Comparison of ENCODE assay signal across 25 cellular contexts in genomic region chr9:82363666-82364065, GRCh38.
A peak's percentile ranks its signal among the peaks of the same experiment; 100 is the strongest.
DNase-seq lines count a peak whose midpoint lies in the region; ATAC-seq and TF ChIP-seq lines count a peak whose summit lies in the region.
"Had no signal": no experiment of that assay in that cellular context is flagged by ENCODE, and none has a peak within 500 bp of the region (broad histone marks: within the 10 kb centered on the region; RNA-seq: fewer than 3 reads in every experiment).

No MANE protein-coding gene starts in this region.

- H3K27ac Mint-ChIP-seq in glutamatergic neuron (ENCODE audit: unreplicated experiment), result peak overlapping the region; percentile 33
- H3K27ac Mint-ChIP-seq in WTC11, result no peak overlapping the region
- H3K27ac Mint-ChIP-seq: activated naive CD4-positive, alpha-beta T cell treated with anti-CD3 and anti-CD28 coated beads, Interleukin-2, amount 10 ng/mL, durations not matched to agents 7 days and 5 days; activated T-helper 17 cell treated with anti-CD3 and anti-CD28 coated beads, Interleukin-2, amount 50 U/mL, for 72 hours; natural killer cell treated with Interleukin-12 subunit alpha and Interleukin-12 subunit beta and Interleukin-15 and Interleukin-18, amount 100 ng/mL, for 72 hours; stimulated activated naive B cell treated with anti-CD40 and anti-IgM and Interleukin-4, amounts not matched to agents 10 μg/mL and 1 μg/mL and 100 μg/mL, for 72 hours had no signal

- no peak for ATAC-seq in WTC11
- no peak for ATAC-seq in HG02588 (IDR thresholded peaks at IDR 0.05; ENCODE audit: unreplicated experiment)
- ATAC-seq: activated T-helper 17 cell treated with anti-CD3 and anti-CD28 coated beads, Interleukin-2, amount 50 U/mL, for 72 hours; left colon; natural killer cell treated with Interleukin-12 subunit alpha and Interleukin-12 subunit beta and Interleukin-15 and Interleukin-18, amount 100 ng/mL, for 72 hours; Panc1; stimulated activated naive B cell treated with anti-CD40 and anti-IgM and Interleukin-4, amounts not matched to agents 10 μg/mL and 1 μg/mL and 100 μg/mL, for 72 hours had no signal

- H3K27me3 Mint-ChIP-seq in glutamatergic neuron (ENCODE audit: unreplicated experiment) (no peaks in the 10 kb centered on the region), WTC11 (ENCODE audit: low read depth) (no peaks in the 10 kb centered on the region)
- H3K27me3 Mint-ChIP-seq: activated naive CD4-positive, alpha-beta T cell treated with anti-CD3 and anti-CD28 coated beads, Interleukin-2, amount 10 ng/mL, durations not matched to agents 7 days and 5 days; activated T-helper 17 cell treated with anti-CD3 and anti-CD28 coated beads, Interleukin-2, amount 50 U/mL, for 72 hours; natural killer cell treated with Interleukin-12 subunit alpha and Interleukin-12 subunit beta and Interleukin-15 and Interleukin-18, amount 100 ng/mL, for 72 hours had no signal

- POLR2A ChIA-PET in HEK293T (lab: Yijun Ruan, JAX), result no interaction called here
- POLR2A ChIA-PET in WTC11 (lab: Charles Lee), result interaction anchor here (0.6 kb wide), 1 partner anchor 638 kb away, joined by 4 read pairs; no protein-coding TSS in a partner anchor
- POLR2A ChIA-PET in A673 (lab: Charles Lee; ENCODE audit: low non-redundant PET), result no interaction called here

- H3K27ac ChIP-seq in colonic mucosa (no peak overlapping the region), A673 (ENCODE audit: low read depth, low read length, poor library complexity, severe bottlenecking) (no peak overlapping the region)
- H3K27ac ChIP-seq: adrenal gland, brain microvascular endothelial cell, VCaP had no signal

- H3K9me3 Mint-ChIP-seq in glutamatergic neuron (ENCODE audit: unreplicated experiment) (peaks cover 3% of the 10 kb centered on the region), WTC11 (no peaks in the 10 kb centered on the region)
- H3K9me3 Mint-ChIP-seq: stimulated activated naive B cell treated with anti-CD40 and anti-IgM and Interleukin-4, amounts not matched to agents 10 μg/mL and 1 μg/mL and 100 μg/mL, for 72 hours had no signal

- H3K36me3 ChIP-seq in colonic mucosa, result no peaks in the 10 kb centered on the region
- no peaks in the 10 kb centered on the region for H3K36me3 ChIP-seq in A673 (ENCODE audit: insufficient read depth, low read length, poor library complexity, severe bottlenecking)
- H3K36me3 ChIP-seq: adrenal gland, brain microvascular endothelial cell had no signal

- CTCF ChIA-PET in HEK293T (lab: Yijun Ruan, JAX), result no interaction called here
- CTCF ChIA-PET in WTC11 (lab: Charles Lee), result no interaction called here
- CTCF ChIA-PET in A673 (lab: Charles Lee), result no interaction called here

- no peaks in the 10 kb centered on the region for H3K36me3 Mint-ChIP-seq in glutamatergic neuron (ENCODE audit: unreplicated experiment)
- H3K36me3 Mint-ChIP-seq in WTC11, result no peaks in the 10 kb centered on the region
- H3K36me3 Mint-ChIP-seq: activated naive CD4-positive, alpha-beta T cell treated with anti-CD3 and anti-CD28 coated beads, Interleukin-2, amount 10 ng/mL, durations not matched to agents 7 days and 5 days; natural killer cell treated with Interleukin-12 subunit alpha and Interleukin-12 subunit beta and Interleukin-15 and Interleukin-18, amount 100 ng/mL, for 72 hours; stimulated activated naive B cell treated with anti-CD40 and anti-IgM and Interleukin-4, amounts not matched to agents 10 μg/mL and 1 μg/mL and 100 μg/mL, for 72 hours had no signal

- H3K27me3 ChIP-seq in colonic mucosa, result no peaks in the 10 kb centered on the region
- H3K27me3 ChIP-seq in A673 (replicated peaks; ENCODE audit: insufficient read depth, low read depth, low read length, poor library complexity), result no peaks in the 10 kb centered on the region
- H3K27me3 ChIP-seq: adrenal gland, brain microvascular endothelial cell had no signal

- H3K9ac ChIP-seq in colonic mucosa (ENCODE audit: low read depth in 2 of 2, low read length in 2 of 2), result no peak overlapping the region

- H3K4me3 Mint-ChIP-seq in glutamatergic neuron (ENCODE audit: unreplicated experiment) (no peak overlapping the region), WTC11 (no peak overlapping the region)
- H3K4me3 Mint-ChIP-seq: activated naive CD4-positive, alpha-beta T cell treated with anti-CD3 and anti-CD28 coated beads, Interleukin-2, amount 10 ng/mL, durations not matched to agents 7 days and 5 days; activated T-helper 17 cell treated with anti-CD3 and anti-CD28 coated beads, Interleukin-2, amount 50 U/mL, for 72 hours; natural killer cell treated with Interleukin-12 subunit alpha and Interleukin-12 subunit beta and Interleukin-15 and Interleukin-18, amount 100 ng/mL, for 72 hours; stimulated activated naive B cell treated with anti-CD40 and anti-IgM and Interleukin-4, amounts not matched to agents 10 μg/mL and 1 μg/mL and 100 μg/mL, for 72 hours had no signal

- no peak overlapping the region for H3K4me3 ChIP-seq in colonic mucosa
- H3K4me3 ChIP-seq in A673 (ENCODE audit: low read depth, low read length, poor library complexity, severe bottlenecking), result no peak overlapping the region
- H3K4me3 ChIP-seq: adrenal gland had no signal

- no peak for TF ChIP-seq CTCF in glutamatergic neuron (IDR thresholded peaks at IDR 0.05; ENCODE audit: partially characterized antibody, unreplicated experiment)
- no peak for TF ChIP-seq CTCF in WTC11 (IDR thresholded peaks at IDR 0.05)
- TF ChIP-seq CTCF in colonic mucosa (IDR thresholded peaks at IDR 0.05), result no peak
- no peak for TF ChIP-seq CTCF in A673 (conservative IDR thresholded peaks at IDR 0.05; ENCODE audit: low read depth, low read length)

- peaks cover 16% of the 10 kb centered on the region for H3K4me1 Mint-ChIP-seq in glutamatergic neuron (ENCODE audit: low read depth, unreplicated experiment)
- H3K4me1 Mint-ChIP-seq in WTC11, result no peaks in the 10 kb centered on the region
- H3K4me1 Mint-ChIP-seq: activated naive CD4-positive, alpha-beta T cell treated with anti-CD3 and anti-CD28 coated beads, Interleukin-2, amount 10 ng/mL, durations not matched to agents 7 days and 5 days; activated T-helper 17 cell treated with anti-CD3 and anti-CD28 coated beads, Interleukin-2, amount 50 U/mL, for 72 hours; stimulated activated naive B cell treated with anti-CD40 and anti-IgM and Interleukin-4, amounts not matched to agents 10 μg/mL and 1 μg/mL and 100 μg/mL, for 72 hours had no signal

- no peak for DNase-seq in HEK293T (ENCODE audit: extremely low spot score)
- DNase-seq in NCI-H146 treated with DMSO at 0.1 percent for 48 hours (lab: John Stamatoyannopoulos, UW; ENCODE audit: unreplicated experiment), result peak; percentile 56
- DNase-seq in NCI-H69 (lab: John Stamatoyannopoulos, UW), result peak; percentile 86
- no peak for DNase-seq in glutamatergic neuron
- DNase-seq in WTC11 (ENCODE audit: low spot score), result no peak
- DNase-seq in colonic mucosa, result no peak
- DNase-seq in A673 (ENCODE audit: low spot score), result no peak
- DNase-seq: activated CD4-positive, alpha-beta T cell treated with anti-CD3 and anti-CD28 coated beads for 48 hours; activated naive CD4-positive, alpha-beta T cell treated with anti-CD3 and anti-CD28 coated beads, Interleukin-2, amount 10 ng/mL, durations not matched to agents 7 days and 5 days; adrenal gland; brain microvascular endothelial cell; DMS53; hypothalamus; left colon; NCI-H2081; NCI-H345; SHP77; stimulated activated naive B cell treated with anti-CD40 and anti-IgM and Interleukin-4, amounts not matched to agents 10 μg/mL and 1 μg/mL and 100 μg/mL, for 72 hours; substantia nigra; T-helper 9 cell had no signal

- intact Hi-C loops in colonic mucosa (cut with DNase I) (no loop called here), A673 (cut with micrococcal nuclease; ENCODE audit: unreplicated experiment) (no loop called here)

- H3K9me3 ChIP-seq in colonic mucosa (no peaks in the 10 kb centered on the region), A673 (ENCODE audit: low read depth, low read length, poor library complexity, severe bottlenecking) (no peaks in the 10 kb centered on the region)
- H3K9me3 ChIP-seq: adrenal gland had no signal

- BruUV-seq in A673 (replicated peaks; lab: Mats Ljungman, UMichigan), result no TSS peak

- H3K4me1 ChIP-seq in colonic mucosa (no peaks in the 10 kb centered on the region), A673 (ENCODE audit: insufficient read depth, low read length, poor library complexity, severe bottlenecking) (no peaks in the 10 kb centered on the region)
- H3K4me1 ChIP-seq: adrenal gland had no signal

TF ChIP-seq in HEK293T, 16 proteins besides CTCF, POLR2A, EP300 and RAD21:
- TF ChIP-seq PKNOX1 (IDR thresholded peaks at IDR 0.05) (peak; percentile 66), LEF1 (IDR thresholded peaks at IDR 0.05; ENCODE audit: borderline replicate concordance) (no peak)

TF ChIP-seq in WTC11, 78 proteins besides CTCF, POLR2A, EP300 and RAD21 (continues in another document):
- TF ChIP-seq ZNF232 (CRISPR knock-in tag; IDR thresholded peaks at IDR 0.05) (no peak), ZBTB43 (CRISPR knock-in tag; IDR thresholded peaks at IDR 0.05) (no peak), ATF3 (CRISPR knock-in tag; conservative IDR thresholded peaks at IDR 0.05) (no peak), HMGA2 (CRISPR knock-in tag; IDR thresholded peaks at IDR 0.05) (no peak), E2F5 (CRISPR knock-in tag; IDR thresholded peaks at IDR 0.05) (no peak), NR2C2 (CRISPR knock-in tag; IDR thresholded peaks at IDR 0.05) (no peak)

Comparison
In these comparisons a context has a peak if more than half of its experiments do, and no peak if none do; other contexts are left out.
1. DNase-seq: peak in NCI-H146 treated with DMSO at 0.1 percent for 48 hours (single experiment) and NCI-H69 (single experiment); none in HEK293T (single experiment), glutamatergic neuron (single experiment), WTC11 (single experiment), colonic mucosa (single experiment) and A673 (single experiment).